Comparison of ENCODE assay signal across 8 cellular contexts in genomic region chr1:202164271-202165037, GRCh38.
DNase-seq lines count a peak whose midpoint lies in the region; ATAC-seq and TF ChIP-seq lines count a peak whose summit lies in the region.

No MANE protein-coding gene starts in this region.

- H3K9me2 ChIP-seq in Loucy (replicated peaks; ENCODE audit: low read depth, low read length), result no peaks in the 10 kb centered on the region

- H3K4me3 ChIP-seq in Loucy (ENCODE audit: low read length, poor library complexity, severe bottlenecking), result peak overlapping the region; percentile 61

- no peak for TF ChIP-seq CTCF in GM20000 (IDR thresholded peaks at IDR 0.05; ENCODE audit: extremely low read depth, missing control alignments)
- TF ChIP-seq CTCF in Loucy (conservative IDR thresholded peaks at IDR 0.05; ENCODE audit: low read length), result no peak

- DNase-seq in GM20000 (ENCODE audit: low spot score) (peak; percentile 83), NCI-H510A (lab: John Stamatoyannopoulos, UW) (no peak), NCI-H69 (lab: John Stamatoyannopoulos, UW) (no peak), NCI-H226 (no peak)
- peak; percentile 90 for DNase-seq in activated effector memory CD4-positive, alpha-beta T cell treated with anti-CD3 and anti-CD28 coated beads, Interleukin-2, amount 50 U/mL, for 16 hours
- peak; percentile 53 for DNase-seq in stimulated activated CD8-positive, alpha-beta memory T cell treated with anti-CD3 and anti-CD28 coated beads, Interleukin-12 subunit alpha, Interleukin-12 subunit beta, amount 100 ng/mL, for 4 hours (ENCODE audit: low read depth)

- H3K79me2 ChIP-seq in Loucy (ENCODE audit: insufficient read depth, low read length), result peaks cover 54% of the 10 kb centered on the region

- H3K4me2 ChIP-seq in Loucy (ENCODE audit: low read depth, low read length, poor library complexity, severe bottlenecking), result peak overlapping the region; percentile 96

- H3F3A ChIP-seq in Loucy (ENCODE audit: low read depth), result peaks cover 6% of the 10 kb centered on the region

- no peaks in the 10 kb centered on the region for H3K27me3 ChIP-seq in Loucy (ENCODE audit: insufficient read depth, low read length, poor library complexity, severe bottlenecking)

- peaks cover 63% of the 10 kb centered on the region for H3K4me1 ChIP-seq in Loucy (ENCODE audit: insufficient read depth, low read length, poor library complexity, severe bottlenecking)

- no peaks in the 10 kb centered on the region for H4K20me1 ChIP-seq in Loucy (ENCODE audit: insufficient read depth, low read length, poor library complexity, severe bottlenecking)

- peak overlapping the region; percentile 100 for H3K9ac ChIP-seq in Loucy (ENCODE audit: low read depth, low read length, poor library complexity, severe bottlenecking)

- H3K36me3 ChIP-seq in Loucy (ENCODE audit: insufficient read depth, low read length), result no peaks in the 10 kb centered on the region

- no peak for ATAC-seq in HG03439 (IDR thresholded peaks at IDR 0.05; ENCODE audit: unreplicated experiment)

- H3K9me3 ChIP-seq in Loucy (ENCODE audit: insufficient read depth, low read depth, low read length), result no peaks in the 10 kb centered on the region

- no peak overlapping the region for H2AFZ ChIP-seq in Loucy (ENCODE audit: low read length)

Comparison
In these comparisons a context has a peak if more than half of its experiments do, and no peak if none do; other contexts are left out.
1. DNase-seq: peak in GM20000 (single experiment), activated effector memory CD4-positive, alpha-beta T cell treated with anti-CD3 and anti-CD28 coated beads, Interleukin-2, amount 50 U/mL, for 16 hours (single experiment) and stimulated activated CD8-positive, alpha-beta memory T cell treated with anti-CD3 and anti-CD28 coated beads, Interleukin-12 subunit alpha, Interleukin-12 subunit beta, amount 100 ng/mL, for 4 hours (single experiment); none in NCI-H510A (single experiment), NCI-H69 (single experiment) and NCI-H226 (single experiment).